Comparison of ENCODE assay signal across 11 cellular contexts in genomic region chr17:33234930-33235685, GRCh38. TPM values are rescaled to one million over a fixed set of nuclear protein-coding genes. Genes with fewer than 3 reads are reported as not detected.
A peak's percentile ranks its signal among the peaks of the same experiment; 100 is the strongest.
DNase-seq lines count a peak whose midpoint lies in the region; ATAC-seq, FAIRE-seq and TF ChIP-seq lines count a peak whose summit lies in the region.
"Had no signal": no experiment of that assay in that cellular context is flagged by ENCODE, and none has a peak within 500 bp of the region (broad histone marks: within the 10 kb centered on the region; RNA-seq: fewer than 3 reads in every experiment).

No MANE protein-coding gene starts in this region.

- peak; percentile 14 for DNase-seq in stimulated activated CD4-positive, alpha-beta T cell treated with anti-CD3 and anti-CD28 coated beads, Interleukin-1b, Interleukin-23, amount 100 ng/mL, for 48 hours
- DNase-seq in stimulated activated CD4-positive, alpha-beta T cell treated with anti-CD3 and anti-CD28 coated beads, Interleukin-4, amount 100 ng/mL, for 1 hour: no peak
- DNase-seq in mammary epithelial cell (peak; percentile 97), lower lobe of right lung (no peak), urothelium cell line (ENCODE audit: low spot score) (peak; percentile 93), mesenteric fat pad (ENCODE audit: low spot score) (no peak)
- DNase-seq: GDM1 had no signal

- H2AFZ ChIP-seq in mammary epithelial cell (ENCODE audit: low read depth, low read length): peak overlapping the region; percentile 56

- H3K27me3 ChIP-seq in mammary epithelial cell (ENCODE audit: insufficient read depth, low read length) (no peaks in the 10 kb centered on the region), lower lobe of right lung (ENCODE audit: low read depth) (no peaks in the 10 kb centered on the region)

- no peaks in the 10 kb centered on the region for H3K79me2 ChIP-seq in mammary epithelial cell (ENCODE audit: insufficient read depth, low read length)

- 7% methylated on average over 6 of the region's 6 CpGs for WGBS in mammary epithelial cell (ENCODE audit: low coverage, missing lambda C conversion rate)

- ATAC-seq in lower lobe of right lung: peak; percentile 82 to 85
- no peak for ATAC-seq in HG03095 (IDR thresholded peaks at IDR 0.05; ENCODE audit: unreplicated experiment)
- no peak for ATAC-seq in GM18861 (IDR thresholded peaks at IDR 0.05; ENCODE audit: unreplicated experiment)

- H3K4me3 ChIP-seq in mammary epithelial cell (replicated peaks in 1 of 3; ENCODE audit: insufficient read depth in 1 of 3, low read depth in 2 of 3, low read length in 3 of 3) (no peak overlapping the region), lower lobe of right lung (no peak overlapping the region)

- peak overlapping the region; percentile 22 for H3K4me2 ChIP-seq in mammary epithelial cell (ENCODE audit: insufficient read depth, low read depth, low read length)

- peak overlapping the region; percentile 30 for H3K27ac ChIP-seq in mammary epithelial cell (ENCODE audit: insufficient read depth, low read depth, low read length)
- H3K27ac ChIP-seq in lower lobe of right lung: no peak overlapping the region

- CTCF ChIA-PET in mammary epithelial cell (lab: Charles Lee; ENCODE audit: low non-redundant PET): interaction anchor here (0.5 to 0.6 kb wide), 2 partner anchors 264 to 516 kb away, joined by 3 to 20 read pairs; no protein-coding TSS in a partner anchor

- H3K9me3 ChIP-seq in mammary epithelial cell (replicated peaks; ENCODE audit: insufficient read depth, low read length) (no peaks in the 10 kb centered on the region), lower lobe of right lung (no peaks in the 10 kb centered on the region)

- BruUV-seq in mammary epithelial cell (replicated peaks; lab: Mats Ljungman, UMichigan): no TSS peak

- H4K20me1 ChIP-seq in mammary epithelial cell (ENCODE audit: insufficient read depth, low read length): no peaks in the 10 kb centered on the region

- H3K36me3 ChIP-seq in mammary epithelial cell (ENCODE audit: insufficient read depth, low read length) (no peaks in the 10 kb centered on the region), lower lobe of right lung (no peaks in the 10 kb centered on the region)

- FAIRE-seq in urothelium cell line (lab: Jason Lieb, UNC): peak; percentile 87
- FAIRE-seq: islet of Langerhans had no signal

- no peak overlapping the region for H3K9ac ChIP-seq in mammary epithelial cell (ENCODE audit: insufficient read depth, low read length)

- intact Hi-C loops in mammary epithelial cell (cut with micrococcal nuclease): loop anchor here (2.0 kb wide), 2 partner anchors 32 to 58 kb away; partner anchors contain the start of gene ASIC2
- intact Hi-C loops in lower lobe of right lung (cut with DNase I): no loop called here

- dilution Hi-C loops in mammary epithelial cell (cut with HindIII; ENCODE audit: low sequenced_read_pairs): no loop called here

- H3K4me1 ChIP-seq in mammary epithelial cell (ENCODE audit: insufficient read depth, low read length) (peaks cover 10% of the 10 kb centered on the region), lower lobe of right lung (no peaks in the 10 kb centered on the region)

- in situ Hi-C loops in mammary epithelial cell (cut with MboI; ENCODE audit: low sequenced_read_pairs in 2 of 2): no loop called here

- TF ChIP-seq CTCF in mammary epithelial cell (conservative IDR thresholded peaks at IDR 0.05 in 1 of 2, IDR thresholded peaks at IDR 0.05 in 1 of 2; ENCODE audit: extremely low read depth in 1 of 2, insufficient read depth in 1 of 2, low read depth in 1 of 2, low read length in 2 of 2) (no peak), lower lobe of right lung (IDR thresholded peaks at IDR 0.05) (no peak)

RNA-seq across cellular contexts. Expression of gene ASIC2, which starts 58.0 kb away (rescaled TPM):
- total RNA-seq in mammary epithelial cell (under 1 TPM in 1 of 2 donors, not detected in 1; under 0.01 TPM), lower lobe of right lung (not detected), mesenteric fat pad (not detected)
- polyA plus RNA-seq in mammary epithelial cell: 0.10 TPM
- not detected for polyA minus RNA-seq in mammary epithelial cell
- total RNA-seq: subcutaneous adipose tissue had no signal

Comparison
In these comparisons a context has a peak if more than half of its experiments do, and no peak if none do; other contexts are left out.
1. DNase-seq: peak in stimulated activated CD4-positive, alpha-beta T cell treated with anti-CD3 and anti-CD28 coated beads, Interleukin-1b, Interleukin-23, amount 100 ng/mL, for 48 hours (single experiment), mammary epithelial cell (single experiment) and urothelium cell line (single experiment); none in stimulated activated CD4-positive, alpha-beta T cell treated with anti-CD3 and anti-CD28 coated beads, Interleukin-4, amount 100 ng/mL, for 1 hour (single experiment), lower lobe of right lung (single experiment) and mesenteric fat pad (single experiment).
2. ATAC-seq: peak in lower lobe of right lung (2 of 2); none in HG03095 (single experiment) and GM18861 (single experiment).